ENCODE assay signal across 15 cellular contexts in the genomic region with DNA sequence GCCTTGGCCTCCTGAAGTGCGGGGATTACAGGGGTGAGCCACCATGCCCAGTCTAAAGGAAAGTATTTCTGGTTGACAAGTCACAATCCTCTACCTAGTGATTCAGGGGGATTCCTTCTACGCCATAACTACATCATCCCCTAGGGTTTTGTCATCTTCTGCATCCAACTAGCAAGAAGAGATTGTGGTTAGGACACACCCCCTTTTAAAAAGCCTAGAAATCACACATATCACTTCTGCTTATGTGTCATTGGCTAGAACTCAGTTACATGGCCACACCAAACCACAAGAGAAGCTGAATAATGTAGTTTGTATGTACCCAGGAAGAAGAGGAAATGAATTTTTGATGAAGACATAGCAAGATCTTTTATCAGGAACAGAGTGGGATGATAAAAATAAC. TPM values are rescaled to one million over a fixed set of nuclear protein-coding genes. Genes with fewer than 3 reads are reported as not detected.
A peak's percentile ranks its signal among the peaks of the same experiment; 100 is the strongest.
DNase-seq lines count a peak whose midpoint lies in the region; ATAC-seq and TF ChIP-seq lines count a peak whose summit lies in the region.
"Had no signal": no experiment of that assay in that cellular context is flagged by ENCODE, and none has a peak within 500 bp of the region (broad histone marks: within the 10 kb centered on the region; RNA-seq: fewer than 3 reads in every experiment).

No MANE protein-coding gene starts in this region.

- in situ Hi-C loops in GM23248 (cut with MboI): no loop called here

- no peaks in the 10 kb centered on the region for H3K79me2 ChIP-seq in GM23248 (ENCODE audit: insufficient read depth)

- H3K36me3 ChIP-seq in GM23248 (ENCODE audit: low read depth): no peaks in the 10 kb centered on the region
- H3K36me3 ChIP-seq: right atrium auricular region, WERI-Rb-1 had no signal

- H3K9me3 ChIP-seq in GM23248 (ENCODE audit: low read depth): no peaks in the 10 kb centered on the region
- H3K9me3 ChIP-seq: right atrium auricular region had no signal

- peaks cover 4% of the 10 kb centered on the region for H3K4me1 ChIP-seq in GM23248 (ENCODE audit: insufficient read depth)
- H3K4me1 ChIP-seq: right atrium auricular region had no signal

- WGBS in GM23248 (ENCODE audit: low coverage in 1 of 2, low lambda C conversion rate in 2 of 2, missing lambda C conversion rate in 2 of 2), 2 experiments: 41 to 49% methylated on average over 2 of the region's 2 CpGs

- H3K4me2 ChIP-seq in GM23248 (ENCODE audit: unreplicated experiment): no peak overlapping the region
- H3K4me2 ChIP-seq: PC-9 had no signal

- H3K4me3 ChIP-seq in GM23248 (no peak overlapping the region), fibroblast of the aortic adventitia (ENCODE audit: low read depth, low read length) (no peak overlapping the region)
- H3K4me3 ChIP-seq: PC-9, right atrium auricular region had no signal

- ATAC-seq in HG03469 (IDR thresholded peaks at IDR 0.05; ENCODE audit: unreplicated experiment): no peak
- ATAC-seq in HG03432 (IDR thresholded peaks at IDR 0.05; ENCODE audit: unreplicated experiment): no peak

- H3K27ac ChIP-seq in GM23248: no peak overlapping the region
- H3K27ac ChIP-seq: PC-9, right atrium auricular region, WERI-Rb-1 had no signal

- H3F3A ChIP-seq in GM23248 (ENCODE audit: insufficient read depth): no peaks in the 10 kb centered on the region; the same call in 1 of the 2 replicates

- H3K27me3 ChIP-seq in GM23248 (replicated peaks; ENCODE audit: insufficient read depth): peaks cover 9% of the 10 kb centered on the region; the same call in 1 of the 2 replicates
- H3K27me3 ChIP-seq: right atrium auricular region had no signal

- H3K9ac ChIP-seq in GM23248: no peak overlapping the region

- H4K20me1 ChIP-seq in GM23248 (ENCODE audit: insufficient read depth): no peaks in the 10 kb centered on the region

- peaks cover 6% of the 10 kb centered on the region; the same call in 1 of the 2 replicates for H3K9me2 ChIP-seq in GM23248 (ENCODE audit: insufficient read depth)

- peak; percentile 87 for DNase-seq in A172 (ENCODE audit: low spot score)
- peak; percentile 74 for DNase-seq in GM23248
- DNase-seq in RPMI7951 (ENCODE audit: low read depth): peak; percentile 59
- peak; percentile 79 for DNase-seq in fibroblast of the aortic adventitia (ENCODE audit: low read depth)
- DNase-seq in GM20000 (ENCODE audit: low spot score): no peak
- DNase-seq in NCI-H69 (lab: John Stamatoyannopoulos, UW): no peak
- DNase-seq: activated gamma-delta T cell, cortex of kidney, head of caudate nucleus, NCI-H2081 treated with DMSO at 0.1 percent for 48 hours, PC-9, WERI-Rb-1 had no signal

- TF ChIP-seq CTCF in fibroblast of the aortic adventitia (IDR thresholded peaks at IDR 0.05; ENCODE audit: insufficient read depth, low read length) (no peak), GM20000 (IDR thresholded peaks at IDR 0.05; ENCODE audit: extremely low read depth, missing control alignments) (no peak)

- H2AFZ ChIP-seq in GM23248: no peak overlapping the region
- H2AFZ ChIP-seq: PC-9 had no signal

RNA-seq across cellular contexts. Expression of gene CHD6, which starts 14.7 kb away (rescaled TPM):
- 17.0 and 19.1 TPM in 2 replicates for total RNA-seq in A172 (2014; rRNA removed; shearing (Covaris generic))
- 12.6 and 12.9 TPM in 2 replicates for total RNA-seq in GM23248 (2014; rRNA removed; shearing (Covaris generic))
- polyA plus RNA-seq in GM23248 (2016; fragmentation: Nextera tagmentation; extraction: Ambion mirVana): 24.0 and 24.9 TPM in 2 replicates
- total RNA-seq in RPMI7951 (2014; rRNA removed; shearing (Covaris generic)): 14.3 and 17.4 TPM in 2 replicates
- 29.7 and 268 TPM in 2 replicates for total RNA-seq in fibroblast of the aortic adventitia (ENCODE audit: low replicate concordance)

Comparison
In these comparisons a context has a peak if more than half of its experiments do, and no peak if none do; other contexts are left out.
1. DNase-seq: peak in A172 (single experiment), GM23248 (single experiment), RPMI7951 (single experiment) and fibroblast of the aortic adventitia (single experiment); none in GM20000 (single experiment) and NCI-H69 (single experiment).